In genomic region chr20:44709380-44709779, GRCh38 we compare ENCODE assay signal across 23 cellular contexts. TPM values are rescaled to one million over a fixed set of nuclear protein-coding genes. Genes with fewer than 3 reads are reported as not detected.
DNase-seq lines count a peak whose midpoint lies in the region; ATAC-seq, FAIRE-seq and TF ChIP-seq lines count a peak whose summit lies in the region.
"Had no signal": no experiment of that assay in that cellular context is flagged by ENCODE, and none has a peak within 500 bp of the region (broad histone marks: within the 10 kb centered on the region; RNA-seq: fewer than 3 reads in every experiment).

No MANE protein-coding gene starts in this region.

- no peaks in the 10 kb centered on the region for H3K36me3 ChIP-seq in heart right ventricle
- no peaks in the 10 kb centered on the region for H3K36me3 ChIP-seq in Panc1 (ENCODE audit: control insufficient read depth, insufficient read depth, low read length)
- no peaks in the 10 kb centered on the region for H3K36me3 ChIP-seq in H1 (ENCODE audit: control insufficient read depth in 2 of 4, insufficient read depth in 4 of 4, low read length in 3 of 4)
- no peaks in the 10 kb centered on the region for H3K36me3 ChIP-seq in stomach
- no peaks in the 10 kb centered on the region for H3K36me3 ChIP-seq in ovary
- no peaks in the 10 kb centered on the region for H3K36me3 ChIP-seq in suprapubic skin
- H3K36me3 ChIP-seq: BLaER1, HAP-1 had no signal

- POLR2A ChIA-PET in Panc1 (lab: Charles Lee) (no interaction called here), H1 (lab: Charles Lee; ENCODE audit: partially characterized antibody) (no interaction called here)

- no peak overlapping the region for H3K9ac ChIP-seq in H1 (replicated peaks in 1 of 4; ENCODE audit: extremely low read depth in 1 of 4, low read depth in 3 of 4, low read length in 3 of 4)
- H3K9ac ChIP-seq: BLaER1 had no signal

- no peaks in the 10 kb centered on the region for H3K79me1 ChIP-seq in H1 (ENCODE audit: low read depth, low read length)

- no peak overlapping the region for H3K4me2 ChIP-seq in H1 (ENCODE audit: insufficient read depth in 1 of 2, low read depth in 2 of 2, low read length in 2 of 2)
- H3K4me2 ChIP-seq: BLaER1 had no signal

- no peaks in the 10 kb centered on the region for H3K9me3 ChIP-seq in heart right ventricle
- H3K9me3 ChIP-seq in Panc1 (ENCODE audit: control insufficient read depth, insufficient read depth, low read depth, low read length): no peaks in the 10 kb centered on the region
- H3K9me3 ChIP-seq in H1 (ENCODE audit: insufficient read depth in 2 of 2, low read depth in 1 of 2, low read length in 1 of 2): no peaks in the 10 kb centered on the region
- no peaks in the 10 kb centered on the region for H3K9me3 ChIP-seq in stomach
- no peaks in the 10 kb centered on the region for H3K9me3 ChIP-seq in ovary
- H3K9me3 ChIP-seq in suprapubic skin: no peaks in the 10 kb centered on the region
- H3K9me3 ChIP-seq: BLaER1, HAP-1 had no signal

- H2AK5ac ChIP-seq in H1 (ENCODE audit: low read depth, low read length): no peak overlapping the region

- no peak overlapping the region for H2BK20ac ChIP-seq in H1 (ENCODE audit: low read length)

- no peak overlapping the region for H4K5ac ChIP-seq in H1 (ENCODE audit: insufficient read length, low read depth, low read length)

- TF ChIP-seq CTCF in heart right ventricle (IDR thresholded peaks at IDR 0.05) (no peak), Panc1 (IDR thresholded peaks at IDR 0.05) (no peak), H1 (IDR thresholded peaks at IDR 0.05; ENCODE audit: control extremely low read depth in 1 of 3, insufficient read depth in 1 of 3, low read depth in 1 of 3, low read length in 3 of 3) (no peak), stomach (IDR thresholded peaks at IDR 0.05) (no peak), ovary (IDR thresholded peaks at IDR 0.05) (no peak), suprapubic skin (IDR thresholded peaks at IDR 0.05) (no peak)

- BruUV-seq in Panc1 (replicated peaks; lab: Mats Ljungman, UMichigan): no TSS peak

- DNase-seq in left ventricle myocardium superior (peak; percentile 22), heart right ventricle (no peak), Panc1 (ENCODE audit: low read depth, low spot score) (no peak), H1 (ENCODE audit: low read depth in 1 of 2, low spot score in 2 of 2) (no peak), stomach (peak; percentile 43), ovary (no peak), suprapubic skin (ENCODE audit: low spot score in 2 of 2) (no peak)
- no peak for DNase-seq in stimulated activated CD4-positive, alpha-beta T cell treated with anti-CD3 and anti-CD28 coated beads, Interleukin-2, amount 100 ng/mL, for 48 hours
- DNase-seq: 8988T; CD4-positive, alpha-beta memory T cell; DMS153; DMS79; GDM1; GOT3 had no signal

- in situ Hi-C loops in Panc1 (cut with HindIII; ENCODE audit: low pct_unique_long_range_greater_than_20kb, low sequenced_read_pairs): no loop called here

- peak overlapping the region; percentile 66; the same call in 1 of the 2 replicates for H2AFZ ChIP-seq in H1 (ENCODE audit: low read length)

- no peaks in the 10 kb centered on the region for H4K20me1 ChIP-seq in H1 (replicated peaks in 1 of 2; ENCODE audit: control insufficient read depth in 1 of 2, insufficient read depth in 2 of 2, low read length in 2 of 2)
- H4K20me1 ChIP-seq: BLaER1 had no signal

- no peak overlapping the region for H3K27ac ChIP-seq in heart right ventricle
- H3K27ac ChIP-seq in Panc1 (ENCODE audit: low read length): peak overlapping the region; percentile 72
- no peak overlapping the region for H3K27ac ChIP-seq in H1 (ENCODE audit: low read depth, low read length)
- no peak overlapping the region for H3K27ac ChIP-seq in stomach
- H3K27ac ChIP-seq in ovary: no peak overlapping the region
- no peak overlapping the region for H3K27ac ChIP-seq in suprapubic skin
- H3K27ac ChIP-seq: BLaER1 had no signal

- FAIRE-seq in H1 (lab: Jason Lieb, UNC): no peak
- FAIRE-seq: GM12892, GM18507, HepG2 had no signal

- no peaks in the 10 kb centered on the region for H3K79me2 ChIP-seq in H1 (ENCODE audit: control insufficient read depth in 1 of 2, insufficient read depth in 2 of 2, low read length in 2 of 2)

- H2BK12ac ChIP-seq in H1 (ENCODE audit: low read depth, low read length): no peak overlapping the region

- no peak overlapping the region for H3K23ac ChIP-seq in H1 (ENCODE audit: insufficient read length)

- H2BK15ac ChIP-seq in H1 (ENCODE audit: low read length): no peak overlapping the region

- H3K4me3 ChIP-seq in heart right ventricle (no peak overlapping the region), Panc1 (ENCODE audit: low read depth in 2 of 2, low read length in 2 of 2) (no peak overlapping the region), H1 (ENCODE audit: extremely low read depth in 1 of 4, insufficient read depth in 2 of 4, low read depth in 3 of 4, low read length in 4 of 4) (no peak overlapping the region), stomach (no peak overlapping the region), ovary (no peak overlapping the region), suprapubic skin (no peak overlapping the region)
- H3K4me3 ChIP-seq: BLaER1, HAP-1 had no signal

- ATAC-seq in left ventricle myocardium superior: no peak
- no peak for ATAC-seq in heart right ventricle
- ATAC-seq in Panc1: no peak
- ATAC-seq: HepG2 had no signal

- no peak overlapping the region for H4K91ac ChIP-seq in H1 (replicated peaks; ENCODE audit: insufficient read length, low read length)

- no peaks in the 10 kb centered on the region; the same call in 1 of the 2 replicates for H3K23me2 ChIP-seq in H1 (ENCODE audit: low read depth, low read length)

- CTCF ChIA-PET in Panc1 (lab: Charles Lee): no interaction called here
- CTCF ChIA-PET in H1 (lab: Charles Lee; ENCODE audit: partially characterized antibody): interaction anchor here (1.0 to 2.2 kb wide), 5 partner anchors 9 to 91 kb away, joined by 3 to 12 read pairs (median 5); no protein-coding TSS in a partner anchor

- no peak overlapping the region for H2BK120ac ChIP-seq in H1 (replicated peaks; ENCODE audit: low read depth, low read length)

- intact Hi-C loops in left ventricle myocardium superior (cut with micrococcal nuclease) (no loop called here), heart right ventricle (cut with DNase I) (no loop called here), Panc1 (cut with micrococcal nuclease; ENCODE audit: unreplicated experiment) (no loop called here), stomach (cut with DNase I; ENCODE audit: low total_unique reads) (no loop called here), ovary (cut with DNase I) (no loop called here)

- 78 to 79% methylated on average over 11 of the region's 11 CpGs for WGBS in heart right ventricle, 2 donors
- WGBS in H1 (ENCODE audit: extremely low coverage in 1 of 2, insufficient coverage in 1 of 2, insufficient read length in 1 of 2, insufficient replicate concordance in 2 of 2, low coverage in 1 of 2, low lambda C conversion rate in 2 of 2, missing lambda C conversion rate in 1 of 2), 2 experiments: 90% methylated on average over 11 of the region's 11 CpGs; no CpG with 5 or more reads in 1 of the 2 experiments
- WGBS in stomach, 5 donors: 44 to 65% (median 57%) methylated on average over 11 of the region's 11 CpGs
- 79 to 86% (median 80%) methylated on average over 11 of the region's 11 CpGs for WGBS in ovary, 3 donors
- 53% methylated on average over 11 of the region's 11 CpGs for WGBS in suprapubic skin

- H3K27me3 ChIP-seq in heart right ventricle (no peaks in the 10 kb centered on the region), Panc1 (ENCODE audit: control insufficient read depth, insufficient read depth, low read length) (no peaks in the 10 kb centered on the region), H1 (replicated peaks in 1 of 4; ENCODE audit: control insufficient read depth in 3 of 4, extremely low read depth in 1 of 4, insufficient read depth in 3 of 4, low read length in 3 of 4) (no peaks in the 10 kb centered on the region), stomach (no peaks in the 10 kb centered on the region), ovary (no peaks in the 10 kb centered on the region), suprapubic skin (no peaks in the 10 kb centered on the region)
- H3K27me3 ChIP-seq: BLaER1 had no signal

- TF ChIP-seq EP300 in H1 (IDR thresholded peaks at IDR 0.05; ENCODE audit: borderline replicate concordance in 1 of 2, low read depth in 2 of 2, low read length in 2 of 2) (no peak), stomach (IDR thresholded peaks at IDR 0.05) (no peak), ovary (IDR thresholded peaks at IDR 0.05) (no peak), suprapubic skin (IDR thresholded peaks at IDR 0.05) (no peak)

- H2BK5ac ChIP-seq in H1 (ENCODE audit: low read depth, low read length): no peak overlapping the region

- TF ChIP-seq POLR2A in H1 (IDR thresholded peaks at IDR 0.05; ENCODE audit: control extremely low read depth in 1 of 2, low read depth in 2 of 2, low read length in 2 of 2): no peak
- TF ChIP-seq POLR2A in stomach (IDR thresholded peaks at IDR 0.05): no peak
- no peak for TF ChIP-seq POLR2A in ovary (IDR thresholded peaks at IDR 0.05)
- no peak for TF ChIP-seq POLR2A in suprapubic skin (IDR thresholded peaks at IDR 0.05)

- H3K4ac ChIP-seq in H1 (replicated peaks; ENCODE audit: insufficient read length, low read depth, low read length): no peak overlapping the region

- H3K56ac ChIP-seq in H1 (replicated peaks; ENCODE audit: insufficient read length, low read depth, low read length): no peak overlapping the region

- no peak for TF ChIP-seq RAD21 in H1 (IDR thresholded peaks at IDR 0.05 in 1 of 2, conservative IDR thresholded peaks at IDR 0.05 in 1 of 2; ENCODE audit: low read depth in 2 of 2, low read length in 2 of 2)

- H3K14ac ChIP-seq in H1 (ENCODE audit: insufficient read length): no peak overlapping the region

- H3K18ac ChIP-seq in H1 (ENCODE audit: extremely low read depth, low read length): no peak overlapping the region

- no peak overlapping the region for H4K8ac ChIP-seq in H1 (ENCODE audit: extremely low read depth, insufficient read depth, low read length)

- peaks cover 5 to 42% (median 28%) of the 10 kb centered on the region in 9 donors for H3K4me1 ChIP-seq in heart right ventricle
- peaks cover 27% of the 10 kb centered on the region for H3K4me1 ChIP-seq in Panc1 (ENCODE audit: control insufficient read depth, insufficient read depth, low read length)
- no peaks in the 10 kb centered on the region; a peak in 3 of 7 replicates for H3K4me1 ChIP-seq in H1 (replicated peaks in 1 of 4; ENCODE audit: control insufficient read depth in 3 of 4, insufficient read depth in 4 of 4, low read length in 3 of 4)
- peaks cover 6 to 28% (median 9%) of the 10 kb centered on the region in 4 donors for H3K4me1 ChIP-seq in stomach
- peaks cover 22% of the 10 kb centered on the region for H3K4me1 ChIP-seq in ovary (ENCODE audit: insufficient read depth)
- peaks cover 29% of the 10 kb centered on the region for H3K4me1 ChIP-seq in suprapubic skin
- H3K4me1 ChIP-seq: HAP-1 had no signal

RNA-seq across cellular contexts. Expression of gene CCN5, which starts 5.8 kb away (rescaled TPM):
- total RNA-seq in left ventricle myocardium superior: 19.5 TPM
- total RNA-seq in heart right ventricle: 10 to 100 TPM in 7 of 10 donors, 1 to 10 TPM in 3; 4.3 to 47.6 (median 14.4) TPM
- 10 to 100 TPM; 14.1 to 87.2 TPM for polyA plus RNA-seq in heart right ventricle
- 15.2 TPM for total RNA-seq in Panc1 (2021; ENCODE audit: unreplicated experiment)
- polyA plus RNA-seq in Panc1 (2012; ENCODE audit: insufficient read length): 32.0 TPM
- total RNA-seq in H1 (2021; fragmentation: NEBNext Ultra II Directional; extraction: Animal tissue kit (Norgen Biotek cat#: 25700)): not detected in 2 replicates
- polyA plus RNA-seq in H1 (2011; rRNA removed): not detected in 2 replicates
- polyA plus RNA-seq in H1 (2011; cell fraction: cytosol; rRNA removed): not detected
- polyA plus RNA-seq in H1 (2011; cell fraction: nucleus; rRNA removed): not detected
- polyA plus RNA-seq in H1 (2012, experiment 1 of 2): 0.07 TPM in 1 of 4 replicates, not detected in the others
- polyA plus RNA-seq in H1 (2012, experiment 2 of 2): 0.10 TPM
- not detected for polyA plus RNA-seq in H1 (2013, experiment 1 of 2)
- not detected for polyA plus RNA-seq in H1 (2013, experiment 2 of 2)
- polyA minus RNA-seq in H1 (2011; rRNA and poly(A)+ RNA removed): not detected in 2 replicates
- 6.5 TPM for polyA minus RNA-seq in H1 (2011; cell fraction: cytosol; rRNA and poly(A)+ RNA removed)
- 2.2 TPM for polyA minus RNA-seq in H1 (2011; cell fraction: nucleus; rRNA and poly(A)+ RNA removed)
- total RNA-seq in stomach: 100 to 1,000 TPM in 1 of 5 donors, 10 to 100 TPM in 1, not detected in 3; 19.9 to 193 TPM
- polyA plus RNA-seq in stomach: 1 to 10 TPM; 2.5 to 8.2 (median 3.4) TPM
- 100 to 1,000 TPM in 4 of 7 donors, 10 to 100 TPM in 3; 47.4 to 296 (median 148) TPM for total RNA-seq in ovary
- 100 to 1,000 TPM; 183 to 196 TPM for polyA plus RNA-seq in ovary
- 100 to 1,000 TPM in 2 of 4 donors, 10 to 100 TPM in 2; 40.1 to 137 (median 87.9) TPM for total RNA-seq in suprapubic skin
- total RNA-seq: A673; CD4-positive, alpha-beta memory T cell; Daoy; HepG2 had no signal
- polyA plus RNA-seq: CD14-positive monocyte; CD4-positive, alpha-beta memory T cell had no signal

RNA-seq across cellular contexts. Expression of gene KCNK15, which starts 36.3 kb away (rescaled TPM):
- total RNA-seq in left ventricle myocardium superior (0.25 TPM), heart right ventricle (under 1 TPM; 0.13 to 0.82 (median 0.38) TPM), Panc1 (2021; ENCODE audit: unreplicated experiment) (7.4 TPM), stomach (1 to 10 TPM in 3 of 5 donors, not detected in 2; 1.5 to 7.7 (median 4.5) TPM), ovary (10 to 100 TPM in 1 of 7 donors, 1 to 10 TPM in 6; 2.6 to 21.6 (median 5.0) TPM), suprapubic skin (1 to 10 TPM in 3 of 4 donors, under 1 TPM in 1; 0.57 to 1.9 (median 1.4) TPM)
- polyA plus RNA-seq in heart right ventricle (under 1 TPM; 0.22 to 0.54 TPM), H1 (2011; rRNA removed) (0.33 and 0.74 TPM in 2 replicates), stomach (1 to 10 TPM in 1 of 3 donors, under 1 TPM in 2; 0.46 to 2.6 (median 0.78) TPM), ovary (1 to 10 TPM in 1 of 2 donors, under 1 TPM in 1; 0.93 to 1.7 TPM)
- 13.2 TPM for polyA plus RNA-seq in Panc1 (2012; ENCODE audit: insufficient read length)
- 0.24 and 0.33 TPM in 2 replicates for total RNA-seq in H1 (2021; fragmentation: NEBNext Ultra II Directional; extraction: Animal tissue kit (Norgen Biotek cat#: 25700))
- polyA plus RNA-seq in H1 (2011; cell fraction: cytosol; rRNA removed): 0.30 TPM
- 0.54 TPM for polyA plus RNA-seq in H1 (2011; cell fraction: nucleus; rRNA removed)
- polyA plus RNA-seq in H1 (2012, experiment 1 of 2): 0.17 to 0.52 TPM (median 0.37 TPM) in 4 replicates
- polyA plus RNA-seq in H1 (2012, experiment 2 of 2): 0.22 TPM
- polyA plus RNA-seq in H1 (2013, experiment 1 of 2): 0.26 TPM
- polyA plus RNA-seq in H1 (2013, experiment 2 of 2): 0.26 TPM
- 0.17 and 0.79 TPM in 2 replicates for polyA minus RNA-seq in H1 (2011; rRNA and poly(A)+ RNA removed)
- 0.66 TPM for polyA minus RNA-seq in H1 (2011; cell fraction: cytosol; rRNA and poly(A)+ RNA removed)
- 2.1 TPM for polyA minus RNA-seq in H1 (2011; cell fraction: nucleus; rRNA and poly(A)+ RNA removed)
- total RNA-seq: A673; CD4-positive, alpha-beta memory T cell; Daoy; HepG2 had no signal
- polyA plus RNA-seq: AG04450; CD14-positive monocyte; CD4-positive, alpha-beta memory T cell had no signal

RNA-seq across cellular contexts. Expression of gene ADA, which starts 57.9 kb away (rescaled TPM):
- total RNA-seq in left ventricle myocardium superior: 8.5 TPM
- 10 to 100 TPM in 1 of 10 donors, 1 to 10 TPM in 9; 1.6 to 18.3 (median 3.8) TPM for total RNA-seq in heart right ventricle
- polyA plus RNA-seq in heart right ventricle: 10 to 100 TPM; 12.9 to 18.3 TPM
- 53.8 TPM for total RNA-seq in Panc1 (2021; ENCODE audit: unreplicated experiment)
- polyA plus RNA-seq in Panc1 (2012; ENCODE audit: insufficient read length): 65.5 TPM
- total RNA-seq in H1 (2021; fragmentation: NEBNext Ultra II Directional; extraction: Animal tissue kit (Norgen Biotek cat#: 25700)): 19.5 and 19.9 TPM in 2 replicates
- polyA plus RNA-seq in H1 (2011; rRNA removed): 32.8 and 33.9 TPM in 2 replicates
- polyA plus RNA-seq in H1 (2011; cell fraction: cytosol; rRNA removed): 39.6 TPM
- polyA plus RNA-seq in H1 (2011; cell fraction: nucleus; rRNA removed): 34.6 TPM
- 17.2 to 32.7 TPM (median 27.5 TPM) in 4 replicates for polyA plus RNA-seq in H1 (2012, experiment 1 of 2)
- 29.3 TPM for polyA plus RNA-seq in H1 (2012, experiment 2 of 2)
- polyA plus RNA-seq in H1 (2013, experiment 1 of 2): 16.4 TPM
- polyA plus RNA-seq in H1 (2013, experiment 2 of 2): 15.0 TPM
- 18.1 and 23.1 TPM in 2 replicates for polyA minus RNA-seq in H1 (2011; rRNA and poly(A)+ RNA removed)
- polyA minus RNA-seq in H1 (2011; cell fraction: cytosol; rRNA and poly(A)+ RNA removed): 12.4 TPM
- polyA minus RNA-seq in H1 (2011; cell fraction: nucleus; rRNA and poly(A)+ RNA removed): 11.7 TPM
- total RNA-seq in stomach: 100 to 1,000 TPM in 1 of 5 donors, 10 to 100 TPM in 3, 1 to 10 TPM in 1; 2.3 to 165 (median 22.3) TPM
- polyA plus RNA-seq in stomach: 10 to 100 TPM; 27.9 to 81.0 (median 53.1) TPM
- total RNA-seq in ovary: 1 to 10 TPM; 1.1 to 5.7 (median 3.2) TPM
- 1 to 10 TPM; 2.8 to 7.4 TPM for polyA plus RNA-seq in ovary
- total RNA-seq in suprapubic skin: 1 to 10 TPM; 4.1 to 9.4 (median 7.8) TPM

Comparison
In these comparisons a context has a peak if more than half of its experiments do, and no peak if none do; other contexts are left out.
1. DNase-seq: peak in left ventricle myocardium superior (single experiment) and stomach (single experiment); none in heart right ventricle (0 of 2), Panc1 (single experiment), H1 (0 of 2), stimulated activated CD4-positive, alpha-beta T cell treated with anti-CD3 and anti-CD28 coated beads, Interleukin-2, amount 100 ng/mL, for 48 hours (0 of 2), ovary (0 of 5) and suprapubic skin (0 of 2).